ENCODE assay signal across 8 cellular contexts in genomic region chr13:30307194-30307965, GRCh38. TPM values are rescaled to one million over a fixed set of nuclear protein-coding genes. Genes with fewer than 3 reads are reported as not detected.
DNase-seq lines count a peak whose midpoint lies in the region; ATAC-seq and TF ChIP-seq lines count a peak whose summit lies in the region.

TSS of gene KATNAL1 (minus strand) at chr13:30307551. CDS start at chr13:30283777, 23,774 bp downstream.

- peak; percentile 64 for ATAC-seq in CD8-positive, alpha-beta T cell
- ATAC-seq in GM19372 (IDR thresholded peaks at IDR 0.05; ENCODE audit: low read depth, unreplicated experiment) (peak; percentile 45), HG03521 (IDR thresholded peaks at IDR 0.05; ENCODE audit: unreplicated experiment) (peak; percentile 54)

- H3K4me3 Mint-ChIP-seq in CD8-positive, alpha-beta T cell, result peak within 1 kb of the TSS; percentile 89
- peak within 1 kb of the TSS; percentile 72 for H3K4me3 Mint-ChIP-seq in endodermal cell

- peak; percentile 33 to 80 (median 70) for DNase-seq in CD8-positive, alpha-beta T cell
- DNase-seq in NCI-H82 treated with DMSO at 0.1 percent for 48 hours (lab: John Stamatoyannopoulos, UW; ENCODE audit: unreplicated experiment) (peak; percentile 72), endodermal cell (peak; percentile 90)
- peak; percentile 39 to 48 for DNase-seq in activated CD8-positive, alpha-beta memory T cell treated with anti-CD3 and anti-CD28 coated beads for 4 hours (ENCODE audit: low read depth in 2 of 2)
- peak; percentile 44 for DNase-seq in stimulated activated CD8-positive, alpha-beta memory T cell treated with anti-CD3 and anti-CD28 coated beads, Interleukin-15, amount 100 ng/mL, for 24 hours (ENCODE audit: low read depth)

- H3K27ac ChIP-seq in CD8-positive, alpha-beta T cell (ENCODE audit: low read depth, low read length), result peak within 1 kb of the TSS; percentile 60
- H3K27ac ChIP-seq in endodermal cell (ENCODE audit: low read depth, low read length) (peak within 1 kb of the TSS; percentile 94), mesodermal cell (ENCODE audit: low read depth, low read length, severe bottlenecking) (peak within 1 kb of the TSS; percentile 92)

- peaks cover 5% of the 10 kb centered on the region for H3K4me1 ChIP-seq in CD8-positive, alpha-beta T cell (ENCODE audit: insufficient read depth, low read length)
- H3K4me1 ChIP-seq in endodermal cell (ENCODE audit: control insufficient read depth, insufficient read depth, low read length) (no peaks in the 10 kb centered on the region), mesodermal cell (ENCODE audit: control insufficient read depth, insufficient read depth, low read length, poor library complexity, severe bottlenecking) (peaks cover 5% of the 10 kb centered on the region)

- H3K27me3 Mint-ChIP-seq in CD8-positive, alpha-beta T cell (ENCODE audit: low read depth), result no peaks in the 10 kb centered on the region
- no peaks in the 10 kb centered on the region for H3K27me3 Mint-ChIP-seq in endodermal cell (ENCODE audit: insufficient read depth)

- peaks cover 3% of the 10 kb centered on the region for H3K36me3 Mint-ChIP-seq in CD8-positive, alpha-beta T cell
- no peaks in the 10 kb centered on the region for H3K36me3 Mint-ChIP-seq in endodermal cell (ENCODE audit: low read depth)

- CTCF ChIA-PET in CD8-positive, alpha-beta T cell (lab: Charles Lee), result interaction anchor here (0.6 to 1.5 kb wide), 7 partner anchors 11 to 273 kb away, joined by 3 to 7 read pairs (median 3); no protein-coding TSS in a partner anchor

- H3K27ac Mint-ChIP-seq in CD8-positive, alpha-beta T cell, result peak within 1 kb of the TSS; percentile 79
- H3K27ac Mint-ChIP-seq in endodermal cell, result peak within 1 kb of the TSS; percentile 75

- intact Hi-C loops in CD8-positive, alpha-beta T cell (cut with DNase I, micrococcal nuclease), result loop anchor here (1.0 to 10.0 kb wide), 16 partner anchors 39 to 855 kb away; partner anchors contain the start of genes HMGB1 (in 2 of the 2), UBL3 (in 2 of the 2), USPL1 (in 2 of the 2) and HSPH1 (in 1 of the 2)

- no peaks in the 10 kb centered on the region for H3K9me3 ChIP-seq in CD8-positive, alpha-beta T cell (ENCODE audit: low read length)
- H3K9me3 ChIP-seq in endodermal cell (ENCODE audit: control insufficient read depth, low read length) (no peaks in the 10 kb centered on the region), mesodermal cell (ENCODE audit: control insufficient read depth, low read length) (no peaks in the 10 kb centered on the region)

- no peak for TF ChIP-seq CTCF in CD8-positive, alpha-beta T cell (IDR thresholded peaks at IDR 0.05)
- TF ChIP-seq CTCF in endodermal cell (conservative IDR thresholded peaks at IDR 0.05), result no peak

- H3K9ac ChIP-seq in endodermal cell (ENCODE audit: extremely low read depth, low read length, poor library complexity, severe bottlenecking), result peak within 1 kb of the TSS; percentile 82

- 0 to 1% methylated on average over 9 to 71 of the region's 71 CpGs for WGBS in endodermal cell (ENCODE audit: insufficient coverage in 1 of 2, insufficient read length in 1 of 2), 2 experiments
- WGBS in mesodermal cell (ENCODE audit: insufficient coverage in 2 of 2), 2 experiments, result 0 to 1% methylated on average over 60 to 63 of the region's 71 CpGs

- H3K36me3 ChIP-seq in CD8-positive, alpha-beta T cell (ENCODE audit: insufficient read depth, low read length), result no peaks in the 10 kb centered on the region
- H3K36me3 ChIP-seq in endodermal cell (ENCODE audit: control insufficient read depth, insufficient read depth, low read length) (no peaks in the 10 kb centered on the region), mesodermal cell (ENCODE audit: control insufficient read depth, insufficient read depth, low read length) (no peaks in the 10 kb centered on the region)

- POLR2A ChIA-PET in CD8-positive, alpha-beta T cell (lab: Charles Lee), result interaction anchor here (0.6 to 2.2 kb wide), 10 partner anchors 11 to 457 kb away, joined by 3 to 6 read pairs (median 4); partner anchors contain the start of genes HMGB1 and UBL3

- peak within 1 kb of the TSS; percentile 97 for H3K4me3 ChIP-seq in CD8-positive, alpha-beta T cell (ENCODE audit: low read depth, low read length)
- H3K4me3 ChIP-seq in endodermal cell (ENCODE audit: low read length) (peak within 1 kb of the TSS; percentile 98), mesodermal cell (ENCODE audit: extremely low read depth, insufficient read depth, low read length, poor library complexity, severe bottlenecking) (peak within 1 kb of the TSS; percentile 86)

- no peaks in the 10 kb centered on the region for H3K9me3 Mint-ChIP-seq in CD8-positive, alpha-beta T cell
- no peaks in the 10 kb centered on the region for H3K9me3 Mint-ChIP-seq in endodermal cell

- H3K27me3 ChIP-seq in CD8-positive, alpha-beta T cell (ENCODE audit: insufficient read depth, low read length), result no peaks in the 10 kb centered on the region
- H3K27me3 ChIP-seq in endodermal cell (ENCODE audit: control insufficient read depth, insufficient read depth, low read length, poor library complexity, severe bottlenecking), result no peaks in the 10 kb centered on the region

- peaks cover 8% of the 10 kb centered on the region for H3K4me1 Mint-ChIP-seq in CD8-positive, alpha-beta T cell (ENCODE audit: low read depth)
- H3K4me1 Mint-ChIP-seq in endodermal cell, result peaks cover 7% of the 10 kb centered on the region

RNA-seq across cellular contexts. Expression of gene KATNAL1, which starts in this region (rescaled TPM):
- total RNA-seq in CD8-positive, alpha-beta T cell, result 1 to 10 TPM; 2.4 to 2.5 TPM
- total RNA-seq in endodermal cell, result 10 to 100 TPM; 20.3 to 32.2 TPM
- polyA plus RNA-seq in endodermal cell (2013, experiment 1 of 2), result 17.0 TPM
- polyA plus RNA-seq in endodermal cell (2013, experiment 2 of 2), result 16.1 TPM
- 13.7 TPM for polyA plus RNA-seq in mesodermal cell (2013, experiment 1 of 2)
- polyA plus RNA-seq in mesodermal cell (2013, experiment 2 of 2), result 12.5 TPM

Comparison
In these comparisons a context has a peak if more than half of its experiments do, and no peak if none do; other contexts are left out.
1. Peak in every context shown above with its lines: DNase-seq, ATAC-seq, H3K4me3 ChIP-seq and H3K27ac ChIP-seq.
2. RNA of gene KATNAL1 (total RNA-seq): 20.3 to 32.2 TPM in endodermal cell; 2.4 to 2.5 TPM in CD8-positive, alpha-beta T cell; every median in the first group is over 4 times any median in the second.